ENCODE assay signal across 16 cellular contexts in genomic region chr5:158886086-158886485, GRCh38.
"Had no signal": no experiment of that assay in that cellular context is flagged by ENCODE, and none has a peak within 500 bp of the region (broad histone marks: within the 10 kb centered on the region; RNA-seq: fewer than 3 reads in every experiment).

No MANE protein-coding gene starts in this region.

- DNase-seq: activated CD4-positive, alpha-beta T cell treated with anti-CD3 and anti-CD28 coated beads, Interleukin-2, amount 50 U/mL, for 1 hour; activated CD4-positive, CD25-positive, alpha-beta regulatory T cell; activated naive CD4-positive, alpha-beta T cell treated with anti-CD3 and anti-CD28 coated beads, Interleukin-2, amount 10 ng/mL, durations not matched to agents 7 days and 5 days; caudate nucleus; cortex of kidney; effector CD8-positive, alpha-beta T cell; foreskin keratinocyte; occipital lobe; psoas muscle; right lobe of liver; spleen; stimulated activated CD4-positive, alpha-beta T cell treated with anti-CD3 and anti-CD28 coated beads, Interleukin-1b, Interleukin-23, amount 100 ng/mL, for 48 hours; stimulated activated naive CD4-positive, alpha-beta T cell treated with Interleukin-2 at 50 U/mL for 16 hours; T-helper 2 cell had no signal

- H3K9me3 ChIP-seq: psoas muscle, right lobe of liver, spleen, suprapubic skin had no signal

- H3K27me3 ChIP-seq: right lobe of liver, spleen had no signal

- H3K36me3 ChIP-seq: right lobe of liver, spleen, suprapubic skin had no signal

- H3K4me3 ChIP-seq: psoas muscle, right lobe of liver, spleen, suprapubic skin had no signal

- H3K4me1 ChIP-seq: foreskin keratinocyte, right lobe of liver had no signal

- ATAC-seq: foreskin keratinocyte; natural killer cell treated with Interleukin-12 subunit alpha and Interleukin-12 subunit beta and Interleukin-15 and Interleukin-18, amount 100 ng/mL, for 72 hours; psoas muscle; right lobe of liver had no signal

- H3K27ac ChIP-seq: foreskin keratinocyte, psoas muscle, right lobe of liver, suprapubic skin had no signal
